8 cellular contexts compared by ENCODE assay signal in the genomic region with DNA sequence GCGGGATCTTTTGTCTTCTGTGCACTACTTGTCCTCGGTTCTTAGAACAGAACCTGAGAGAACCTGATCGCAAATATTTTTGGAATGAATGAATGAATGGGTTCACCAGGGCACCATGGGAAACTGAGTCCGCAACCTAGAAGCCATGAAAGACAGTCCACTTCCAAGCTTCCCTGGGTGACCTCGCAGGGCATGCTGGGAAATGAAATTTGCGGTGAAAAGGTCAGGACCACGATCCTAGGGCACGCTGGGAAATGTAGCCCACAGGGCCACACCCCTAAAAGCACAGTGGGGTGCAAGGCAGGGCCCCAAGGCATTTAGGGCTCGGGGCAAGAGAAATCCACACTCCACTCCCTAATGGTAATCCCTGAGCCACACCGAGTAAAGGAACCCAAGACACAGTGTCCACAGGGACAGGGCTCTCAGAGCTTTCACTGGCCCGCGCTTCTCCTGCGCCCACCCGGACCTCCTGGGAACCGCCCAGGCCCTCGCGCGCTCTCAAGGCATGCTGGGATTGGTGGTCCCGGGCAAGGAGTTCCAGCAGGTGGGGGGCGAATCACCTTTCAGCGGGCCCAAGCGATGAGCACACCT. TPM values are rescaled to one million over a fixed set of nuclear protein-coding genes. Genes with fewer than 3 reads are reported as not detected.
DNase-seq lines count a peak whose midpoint lies in the region; TF ChIP-seq lines count a peak whose summit lies in the region.

No MANE protein-coding gene starts in this region.

- peaks cover 0 to 10% (median 0%) of the 10 kb centered on the region in 3 donors for H3K27me3 ChIP-seq in stomach

- TF ChIP-seq EP300 in stomach (IDR thresholded peaks at IDR 0.05) = no peak

- TF ChIP-seq POLR2A in lower leg skin (IDR thresholded peaks at IDR 0.05) (no peak), stomach (IDR thresholded peaks at IDR 0.05) (no peak)

- H3K9me3 ChIP-seq in stomach = no peaks in the 10 kb centered on the region

- H3K36me3 ChIP-seq in stomach = peaks cover 0 to 2% (median 0%) of the 10 kb centered on the region in 4 donors

- DNase-seq in GM10248 (ENCODE audit: extremely low spot score) (peak; percentile 55), OCI-M1 (lab: John Stamatoyannopoulos, UW) (peak; percentile 74), lower leg skin (ENCODE audit: low spot score in 2 of 2) (peak in 1 of 2 donors; percentile 55), stomach (no peak), NCI-H226 (no peak), dermis blood vessel endothelial cell (no peak)
- DNase-seq in effector CD4-positive, alpha-beta T cell = no peak

- peaks cover 30 to 47% (median 44%) of the 10 kb centered on the region in 4 donors for H3K4me1 ChIP-seq in stomach

- CTCF ChIA-PET in GM10248 (lab: Yijun Ruan, JAX) = interaction anchor here (1.5 to 2.4 kb wide), 2 partner anchors 14 to 31 kb away, joined by 6 to 9 read pairs; no protein-coding TSS in a partner anchor

- WGBS in lower leg skin, 2 donors = 22 to 24% methylated on average over 18 to 22 of the region's 22 CpGs
- WGBS in stomach, 5 donors = 18 to 29% (median 21%) methylated on average over 11 to 22 of the region's 22 CpGs

- H3K27ac ChIP-seq in cingulate gyrus (ENCODE audit: low read depth, low read length) (peak overlapping the region; percentile 72), stomach (peak overlapping the region in 4 of 5 donors; percentile 68 to 95 (median 90))

- POLR2A ChIA-PET in GM10248 (lab: Yijun Ruan, JAX) = no interaction called here

- intact Hi-C loops in lower leg skin (cut with DNase I; ENCODE audit: low total_unique reads) = no loop called here
- intact Hi-C loops in stomach (cut with DNase I; ENCODE audit: low total_unique reads) = no loop called here

- H3K4me3 ChIP-seq in lower leg skin (ENCODE audit: low read depth, poor library complexity, severe bottlenecking) (peak overlapping the region; percentile 28), stomach (peak overlapping the region; percentile 86 to 94 (median 88))

- TF ChIP-seq CTCF in GM10248 (IDR thresholded peaks at IDR 0.05; ENCODE audit: control extremely low read depth, extremely low read depth, low read depth, missing control alignments) = no peak
- no peak for TF ChIP-seq CTCF in lower leg skin (IDR thresholded peaks at IDR 0.05)
- no peak for TF ChIP-seq CTCF in stomach (IDR thresholded peaks at IDR 0.05)

RNA-seq across cellular contexts. Expression of a gene that starts 1.1 kb away (rescaled TPM):
- total RNA-seq in lower leg skin (100 to 1,000 TPM in 1 of 4 donors, 10 to 100 TPM in 3; 55.5 to 103 (median 79.4) TPM), stomach (100 to 1,000 TPM in 4 of 5 donors, 10 to 100 TPM in 1; 52.7 to 261 (median 167) TPM), dermis blood vessel endothelial cell (37.4 and 40.3 TPM in 2 replicates)
- polyA plus RNA-seq in stomach = 100 to 1,000 TPM in 1 of 3 donors, 10 to 100 TPM in 2; 77.0 to 136 (median 82.6) TPM

RNA-seq across cellular contexts. Expression of a gene that starts 30.5 kb away (rescaled TPM):
- 10 to 100 TPM; 24.0 to 56.1 (median 42.6) TPM for total RNA-seq in lower leg skin
- 1 to 10 TPM in 1 of 5 donors, not detected in 4; 1.1 TPM for total RNA-seq in stomach
- polyA plus RNA-seq in stomach = 10 to 100 TPM in 1 of 3 donors, 1 to 10 TPM in 1, under 1 TPM in 1; 0.87 to 19.6 (median 6.7) TPM
- 0.60 and 1.7 TPM in 2 replicates for total RNA-seq in dermis blood vessel endothelial cell

RNA-seq across cellular contexts. Expression of a gene that starts 39.0 kb away (rescaled TPM):
- 1 to 10 TPM in 2 of 4 donors, not detected in 2; 1.4 to 2.8 TPM for total RNA-seq in lower leg skin
- not detected for total RNA-seq in stomach
- 10 to 100 TPM in 1 of 3 donors, 1 to 10 TPM in 2; 4.2 to 14.1 (median 7.8) TPM for polyA plus RNA-seq in stomach
- not detected in 2 replicates for total RNA-seq in dermis blood vessel endothelial cell

RNA-seq across cellular contexts. Expression of a gene that starts 42.8 kb away (rescaled TPM):
- 100 to 1,000 TPM; 394 to 678 (median 540) TPM for total RNA-seq in lower leg skin
- total RNA-seq in stomach = 100 to 1,000 TPM in 3 of 5 donors, 10 to 100 TPM in 2; 32.3 to 303 (median 114) TPM
- 100 to 1,000 TPM in 1 of 3 donors, 10 to 100 TPM in 2; 82.3 to 320 (median 87.5) TPM for polyA plus RNA-seq in stomach
- total RNA-seq in dermis blood vessel endothelial cell = 12.6 and 15.6 TPM in 2 replicates

RNA-seq across cellular contexts. Expression of a gene that starts 47.9 kb away (rescaled TPM):
- total RNA-seq in lower leg skin (10 to 100 TPM in 1 of 4 donors, 1 to 10 TPM in 1, under 1 TPM in 2; 0.71 to 10.3 (median 0.99) TPM), stomach (1 to 10 TPM in 1 of 5 donors, not detected in 4; 1.9 TPM), dermis blood vessel endothelial cell (0.34 and 0.42 TPM in 2 replicates)
- under 1 TPM in 2 of 3 donors, not detected in 1; 0.68 to 0.75 TPM for polyA plus RNA-seq in stomach

Comparison
In these comparisons a context has a peak if more than half of its experiments do, and no peak if none do; other contexts are left out.
1. DNase-seq: peak in GM10248 (single experiment) and OCI-M1 (single experiment); none in stomach (single experiment), NCI-H226 (single experiment), dermis blood vessel endothelial cell (single experiment) and effector CD4-positive, alpha-beta T cell (single experiment).